14 cellular contexts compared by ENCODE assay signal in the genomic region with DNA sequence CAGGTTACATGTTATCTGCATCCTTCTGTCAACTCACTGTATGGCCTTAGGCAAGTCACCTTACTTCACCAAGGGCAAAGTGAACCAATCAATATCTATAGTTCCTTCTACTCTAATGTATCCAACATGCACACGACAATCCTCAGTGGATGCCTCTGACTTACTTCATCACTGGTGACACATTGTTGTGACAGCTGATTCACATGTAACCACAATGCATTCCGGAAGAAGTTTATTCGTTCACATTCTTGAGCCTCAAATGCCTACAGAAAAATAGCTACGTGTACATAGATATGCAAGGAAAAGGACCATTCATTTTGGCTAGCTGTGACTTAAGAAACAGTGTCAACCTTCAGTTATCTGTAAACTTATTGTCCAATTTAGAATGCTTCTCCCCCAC. TPM values are rescaled to one million over a fixed set of nuclear protein-coding genes. Genes with fewer than 3 reads are reported as not detected.
DNase-seq lines count a peak whose midpoint lies in the region; ATAC-seq and TF ChIP-seq lines count a peak whose summit lies in the region.
"Had no signal": no experiment of that assay in that cellular context is flagged by ENCODE, and none has a peak within 500 bp of the region (broad histone marks: within the 10 kb centered on the region; RNA-seq: fewer than 3 reads in every experiment).

No MANE protein-coding gene starts in this region.

- CTCF ChIA-PET in Panc1 (lab: Charles Lee) = no interaction called here

- H3K9me3 ChIP-seq in Panc1 (ENCODE audit: control insufficient read depth, insufficient read depth, low read depth, low read length) = no peaks in the 10 kb centered on the region
- H3K9me3 ChIP-seq: ascending aorta had no signal

- intact Hi-C loops in Panc1 (cut with micrococcal nuclease; ENCODE audit: unreplicated experiment) = no loop called here

- DNase-seq in GM03348 (ENCODE audit: low spot score) (peak; percentile 70), Panc1 (ENCODE audit: low read depth, low spot score) (peak; percentile 61), epithelial cell of esophagus (ENCODE audit: low read depth) (peak; percentile 66), renal cortical epithelial cell (ENCODE audit: low read depth) (peak; percentile 59), midbrain (lab: John Stamatoyannopoulos, UW) (no peak)
- no peak for DNase-seq in T-helper 2 cell treated with Interferon-gamma antibody and Interleukin-4, amounts not matched to agents 5 μg/mL and 100 μg/mL, for 36 hours (ENCODE audit: low spot score)
- DNase-seq: DMS79 treated with DMSO at 0.1 percent for 48 hours; occipital lobe; stimulated activated CD4-positive, alpha-beta T cell treated with anti-CD3 and anti-CD28 coated beads, Interleukin-1b, Interleukin-23, amount 100 ng/mL, for 48 hours; stimulated activated naive CD8-positive, alpha-beta T cell treated with anti-CD3 and anti-CD28 coated beads, Interleukin-15, Interleukin-2, amounts not matched to agents 100 U/mL and 50 U/mL, for 24 hours had no signal

- H3K36me3 ChIP-seq in Panc1 (ENCODE audit: control insufficient read depth, insufficient read depth, low read length) = no peaks in the 10 kb centered on the region

- no peak overlapping the region for H3K4me3 Mint-ChIP-seq in T-helper 2 cell treated with Interferon-gamma antibody and Interleukin-4, amounts not matched to agents 5 μg/mL and 100 μg/mL, for 36 hours

- BruUV-seq in Panc1 (replicated peaks; lab: Mats Ljungman, UMichigan) = no TSS peak

- H3K4me3 ChIP-seq in Panc1 (ENCODE audit: low read depth in 2 of 2, low read length in 2 of 2) (no peak overlapping the region), epithelial cell of esophagus (ENCODE audit: low read length) (no peak overlapping the region)
- H3K4me3 ChIP-seq: ascending aorta had no signal

- peaks cover 4% of the 10 kb centered on the region for H3K9me3 Mint-ChIP-seq in T-helper 2 cell treated with Interferon-gamma antibody and Interleukin-4, amounts not matched to agents 5 μg/mL and 100 μg/mL, for 36 hours

- TF ChIP-seq CTCF in Panc1 (IDR thresholded peaks at IDR 0.05) (no peak), epithelial cell of esophagus (IDR thresholded peaks at IDR 0.05; ENCODE audit: insufficient read depth, low read depth, low read length, missing control alignments) (no peak)

- H3K27ac ChIP-seq in Panc1 (ENCODE audit: low read length) = no peak overlapping the region
- H3K27ac ChIP-seq: ascending aorta had no signal

- no peak overlapping the region for H3K27ac Mint-ChIP-seq in T-helper 2 cell treated with Interferon-gamma antibody and Interleukin-4, amounts not matched to agents 5 μg/mL and 100 μg/mL, for 36 hours

- ATAC-seq in Panc1 (peak; percentile 82), HG03520 (IDR thresholded peaks at IDR 0.05; ENCODE audit: unreplicated experiment) (no peak), HG02759 (IDR thresholded peaks at IDR 0.05; ENCODE audit: unreplicated experiment) (no peak)
- ATAC-seq: left lobe of liver; stimulated activated naive CD8-positive, alpha-beta T cell treated with anti-CD3 and anti-CD28 coated beads, Interleukin-15, Interleukin-2, amounts not matched to agents 100 U/mL and 50 U/mL, for 24 hours had no signal

- H3K27me3 ChIP-seq in Panc1 (ENCODE audit: control insufficient read depth, insufficient read depth, low read length) = no peaks in the 10 kb centered on the region
- H3K27me3 ChIP-seq: ascending aorta had no signal

- peaks cover 32% of the 10 kb centered on the region for H3K36me3 Mint-ChIP-seq in T-helper 2 cell treated with Interferon-gamma antibody and Interleukin-4, amounts not matched to agents 5 μg/mL and 100 μg/mL, for 36 hours (ENCODE audit: low read depth)

- no peaks in the 10 kb centered on the region for H3K4me1 ChIP-seq in Panc1 (ENCODE audit: control insufficient read depth, insufficient read depth, low read length)
- H3K4me1 ChIP-seq: ascending aorta had no signal

- H3K27me3 Mint-ChIP-seq in T-helper 2 cell treated with Interferon-gamma antibody and Interleukin-4, amounts not matched to agents 5 μg/mL and 100 μg/mL, for 36 hours (ENCODE audit: low read depth) = no peaks in the 10 kb centered on the region

- in situ Hi-C loops in Panc1 (cut with HindIII; ENCODE audit: low pct_unique_long_range_greater_than_20kb, low sequenced_read_pairs) = no loop called here

- H3K4me1 Mint-ChIP-seq in T-helper 2 cell treated with Interferon-gamma antibody and Interleukin-4, amounts not matched to agents 5 μg/mL and 100 μg/mL, for 36 hours (ENCODE audit: low read depth) = peaks cover 15% of the 10 kb centered on the region

- POLR2A ChIA-PET in Panc1 (lab: Charles Lee) = no interaction called here

RNA-seq across cellular contexts. Expression of a gene that starts 26.3 kb away (rescaled TPM):
- total RNA-seq in Panc1 (2021; ENCODE audit: unreplicated experiment) (12.9 TPM), renal cortical epithelial cell (21.9 and 44.0 TPM in 2 replicates)
- polyA plus RNA-seq in Panc1 (2012; ENCODE audit: insufficient read length) = 7.4 TPM

Comparison
In these comparisons a context has a peak if more than half of its experiments do, and no peak if none do; other contexts are left out.
1. DNase-seq: peak in GM03348 (single experiment), Panc1 (single experiment), epithelial cell of esophagus (single experiment) and renal cortical epithelial cell (single experiment); none in midbrain (single experiment) and T-helper 2 cell treated with Interferon-gamma antibody and Interleukin-4, amounts not matched to agents 5 μg/mL and 100 μg/mL, for 36 hours (single experiment).